ENCODE assay signal across 8 cellular contexts in genomic region chr5:138336952-138337684, GRCh38. TPM values are rescaled to one million over a fixed set of nuclear protein-coding genes. Genes with fewer than 3 reads are reported as not detected.
DNase-seq lines count a peak whose midpoint lies in the region; ATAC-seq, FAIRE-seq and TF ChIP-seq lines count a peak whose summit lies in the region.

No MANE protein-coding gene starts in this region.

- BruUV-seq in PC-3 (replicated peaks; lab: Mats Ljungman, UMichigan): TSS peak; percentile 76

- peak overlapping the region; percentile 95 to 100 (median 99) for H3K27ac Mint-ChIP-seq in CD8-positive, alpha-beta memory T cell

- no peaks in the 10 kb centered on the region for H3K27me3 ChIP-seq in CD8-positive, alpha-beta memory T cell (ENCODE audit: insufficient read depth, low read length, poor library complexity, severe bottlenecking)
- H3K27me3 ChIP-seq in PC-3 (ENCODE audit: low read length) (no peaks in the 10 kb centered on the region), breast epithelium (no peaks in the 10 kb centered on the region)

- peaks cover 38 to 44% (median 43%) of the 10 kb centered on the region in 3 donors for H3K4me1 Mint-ChIP-seq in CD8-positive, alpha-beta memory T cell

- intact Hi-C loops in PC-3 (cut with micrococcal nuclease) (no loop called here), breast epithelium (cut with DNase I; ENCODE audit: low total_unique reads) (no loop called here)

- peak; percentile 12 for TF ChIP-seq POLR2A in breast epithelium (IDR thresholded peaks at IDR 0.05)

- POLR2A ChIA-PET in CD8-positive, alpha-beta memory T cell (lab: Charles Lee): interaction anchor here (1.4 to 7.4 kb wide), 3 partner anchors 15 to 206 kb away, joined by 3 to 120 read pairs (median 8); partner anchors contain the start of genes EGR1, ETF1 and KDM3B
- POLR2A ChIA-PET in PC-3 (lab: Charles Lee; ENCODE audit: unreplicated experiment): interaction anchor here (1.1 kb wide), 1 partner anchor 9 kb away, joined by 17 read pairs; no protein-coding TSS in a partner anchor

- no peaks in the 10 kb centered on the region for H3K9me2 ChIP-seq in PC-3 (replicated peaks; ENCODE audit: low read length)

- DNase-seq in CD8-positive, alpha-beta memory T cell: peak in 3 of 5 donors; percentile 63 to 85 (median 68)
- DNase-seq in GM19239 (ENCODE audit: insufficient read length, low spot score) (no peak), PC-3 (no peak), breast epithelium (ENCODE audit: low spot score in 2 of 2) (peak; percentile 72 to 89), skeletal muscle cell (ENCODE audit: low read depth) (peak; percentile 43), D341Med (ENCODE audit: low spot score) (no peak)

- H3K27ac ChIP-seq in CD8-positive, alpha-beta memory T cell (ENCODE audit: low read depth, low read length): peak overlapping the region; percentile 85
- H3K27ac ChIP-seq in PC-3 (ENCODE audit: low read length): no peak overlapping the region
- H3K27ac ChIP-seq in breast epithelium: peak overlapping the region; percentile 98 to 99

- no peaks in the 10 kb centered on the region for H3K9me3 ChIP-seq in CD8-positive, alpha-beta memory T cell (ENCODE audit: low read length)
- H3K9me3 ChIP-seq in PC-3 (ENCODE audit: low read length): no peaks in the 10 kb centered on the region
- H3K9me3 ChIP-seq in breast epithelium: no peaks in the 10 kb centered on the region
- no peaks in the 10 kb centered on the region for H3K9me3 ChIP-seq in iPS-18c (ENCODE audit: control insufficient read depth, insufficient read depth, low read length)

- no peaks in the 10 kb centered on the region for H3K9me3 Mint-ChIP-seq in CD8-positive, alpha-beta memory T cell

- peak overlapping the region; percentile 88 for H2AFZ ChIP-seq in PC-3 (ENCODE audit: low read length)

- ATAC-seq in HG03280 (IDR thresholded peaks at IDR 0.05; ENCODE audit: unreplicated experiment) (peak; percentile 23), PC-3 (peak; percentile 10)

- peak; percentile 62 for FAIRE-seq in GM19239 (lab: Jason Lieb, UNC)

- 0 out of 2 replicates have a peak, but pooled peaks cover 9% of the 10 kb centered on the region for H4K20me1 ChIP-seq in PC-3 (ENCODE audit: low read length)

- peaks cover 31% of the 10 kb centered on the region for H3K4me1 ChIP-seq in CD8-positive, alpha-beta memory T cell (ENCODE audit: insufficient read depth, low read length)
- H3K4me1 ChIP-seq in PC-3 (ENCODE audit: insufficient read depth, low read length): peaks cover 9% of the 10 kb centered on the region; the same call in 1 of the 2 replicates
- H3K4me1 ChIP-seq in breast epithelium: peaks cover 0 to 13% of the 10 kb centered on the region in 2 donors

- H3K36me3 ChIP-seq in CD8-positive, alpha-beta memory T cell (ENCODE audit: insufficient read depth, low read length): peaks cover 8% of the 10 kb centered on the region
- H3K36me3 ChIP-seq in PC-3 (ENCODE audit: low read depth, low read length): 0 out of 2 replicates have a peak, but pooled peaks cover 4% of the 10 kb centered on the region
- no peaks in the 10 kb centered on the region for H3K36me3 ChIP-seq in breast epithelium

- peak overlapping the region; percentile 88 to 99 (median 94) for H3K4me3 Mint-ChIP-seq in CD8-positive, alpha-beta memory T cell

- H3K9ac ChIP-seq in PC-3 (ENCODE audit: low read length): peak overlapping the region; percentile 87

- H3K4me3 ChIP-seq in CD8-positive, alpha-beta memory T cell (ENCODE audit: low read length): peak overlapping the region; percentile 70
- H3K4me3 ChIP-seq in PC-3 (ENCODE audit: low read length) (peak overlapping the region; percentile 98), breast epithelium (peak overlapping the region; percentile 70 to 98 (median 90)), iPS-18c (ENCODE audit: insufficient read depth, low read depth, low read length) (peak overlapping the region; percentile 56), skeletal muscle cell (ENCODE audit: low read depth, low read length) (peak overlapping the region; percentile 65)

- CTCF ChIA-PET in CD8-positive, alpha-beta memory T cell (lab: Charles Lee): interaction anchor here (14.3 kb wide), 1 partner anchor 14 kb away, joined by 266 read pairs; the partner anchor contains the start of gene KDM3B
- CTCF ChIA-PET in PC-3 (lab: Charles Lee): no interaction called here

- TF ChIP-seq CTCF in PC-3 (conservative IDR thresholded peaks at IDR 0.05; ENCODE audit: low read depth, low read length) (no peak), breast epithelium (IDR thresholded peaks at IDR 0.05) (no peak)

- H3F3A ChIP-seq in PC-3 (ENCODE audit: low read length, unreplicated experiment): no peaks in the 10 kb centered on the region

- H3K79me2 ChIP-seq in PC-3 (ENCODE audit: low read length): peaks cover 39% of the 10 kb centered on the region

- peaks cover 0 to 22% (median 2%) of the 10 kb centered on the region in 3 donors for H3K36me3 Mint-ChIP-seq in CD8-positive, alpha-beta memory T cell

- peaks cover 0 to 2% of the 10 kb centered on the region in 2 donors for H3K27me3 Mint-ChIP-seq in CD8-positive, alpha-beta memory T cell

- peak overlapping the region; percentile 99 for H3K4me2 ChIP-seq in PC-3 (ENCODE audit: low read length)

RNA-seq across cellular contexts. Expression of gene FAM53C, which starts 0.9 kb away (rescaled TPM):
- total RNA-seq in CD8-positive, alpha-beta memory T cell: 10 to 100 TPM; 29.5 to 32.2 TPM
- 20.6 TPM for polyA plus RNA-seq in CD8-positive, alpha-beta memory T cell
- total RNA-seq in PC-3 (2014; rRNA removed) (26.6 and 28.7 TPM in 2 replicates), breast epithelium (10 to 100 TPM; 16.6 to 31.0 (median 23.3) TPM)

RNA-seq across cellular contexts. Expression of gene CDC25C, which starts 5.5 kb away (rescaled TPM):
- total RNA-seq in CD8-positive, alpha-beta memory T cell: 1 to 10 TPM; 4.3 to 5.3 TPM
- not detected for polyA plus RNA-seq in CD8-positive, alpha-beta memory T cell
- 13.8 and 14.7 TPM in 2 replicates for total RNA-seq in PC-3 (2014; rRNA removed)
- under 1 TPM in 1 of 3 donors, not detected in 2; 0.64 TPM for total RNA-seq in breast epithelium

RNA-seq across cellular contexts. Expression of gene KDM3B, which starts 15.4 kb away (rescaled TPM):
- 10 to 100 TPM; 42.4 to 44.7 TPM for total RNA-seq in CD8-positive, alpha-beta memory T cell
- polyA plus RNA-seq in CD8-positive, alpha-beta memory T cell: 14.7 TPM
- 21.7 and 25.6 TPM in 2 replicates for total RNA-seq in PC-3 (2014; rRNA removed)
- total RNA-seq in breast epithelium: 10 to 100 TPM; 61.3 to 85.0 (median 66.5) TPM

Comparison
In these comparisons a context has a peak if more than half of its experiments do, and no peak if none do; other contexts are left out.
1. DNase-seq: peak in CD8-positive, alpha-beta memory T cell (3 of 5), breast epithelium (2 of 2) and skeletal muscle cell (single experiment); none in GM19239 (single experiment), PC-3 (single experiment) and D341Med (single experiment).
2. Peak in every context shown above with its lines, with median percentiles within 50 percentile points of each other: H3K4me3 ChIP-seq.